In genomic region chr11:45655347-45655756, GRCh38 we compare ENCODE assay signal across 8 cellular contexts. TPM values are rescaled to one million over a fixed set of nuclear protein-coding genes. Genes with fewer than 3 reads are reported as not detected.
DNase-seq lines count a peak whose midpoint lies in the region; ATAC-seq and TF ChIP-seq lines count a peak whose summit lies in the region.

No MANE protein-coding gene starts in this region.

- no peaks in the 10 kb centered on the region for H3K9me3 Mint-ChIP-seq in CD4-positive, CD25-positive, alpha-beta regulatory T cell

- H3K36me3 Mint-ChIP-seq in CD4-positive, CD25-positive, alpha-beta regulatory T cell: no peaks in the 10 kb centered on the region

- H3K36me3 ChIP-seq in CD4-positive, CD25-positive, alpha-beta regulatory T cell (ENCODE audit: control insufficient read depth, insufficient read depth, low read length): no peaks in the 10 kb centered on the region
- H3K36me3 ChIP-seq in kidney epithelial cell (ENCODE audit: control insufficient read depth, insufficient read depth, low read length): no peaks in the 10 kb centered on the region

- DNase-seq in CD4-positive, CD25-positive, alpha-beta regulatory T cell: peak; percentile 19 to 41 (median 38)
- peak; percentile 78 for DNase-seq in H4 (ENCODE audit: low spot score)
- DNase-seq in NCI-H2171 (lab: John Stamatoyannopoulos, UW): peak; percentile 85
- peak; percentile 21 for DNase-seq in activated CD4-positive, CD25-positive, alpha-beta regulatory T cell treated with anti-CD3 and anti-CD28 coated beads, Interleukin-2, amount 50 U/mL, for 16 hours (ENCODE audit: low read depth, low spot score)
- DNase-seq in caudate nucleus (lab: John Stamatoyannopoulos, UW): peak in 54 of 61 donors; percentile 31 to 89 (median 64)
- DNase-seq in kidney epithelial cell (ENCODE audit: low read depth): no peak
- DNase-seq in stimulated activated CD4-positive, alpha-beta T cell treated with anti-CD3 and anti-CD28 coated beads, Interleukin-1b, Interleukin-23, amount 100 ng/mL, for 4 hours (ENCODE audit: low read depth in 2 of 2): peak; percentile 34 to 58

- peaks cover 6% of the 10 kb centered on the region for H3K4me1 ChIP-seq in CD4-positive, CD25-positive, alpha-beta regulatory T cell (ENCODE audit: control insufficient read depth, insufficient read depth, low read length, poor library complexity, severe bottlenecking)

- no peak overlapping the region for H3K4me3 Mint-ChIP-seq in CD4-positive, CD25-positive, alpha-beta regulatory T cell

- no peaks in the 10 kb centered on the region for H3K27me3 ChIP-seq in CD4-positive, CD25-positive, alpha-beta regulatory T cell (ENCODE audit: control insufficient read depth, insufficient read depth, low read length)
- peaks cover 11% of the 10 kb centered on the region for H3K27me3 ChIP-seq in kidney epithelial cell (ENCODE audit: control insufficient read depth, insufficient read depth, low read length)

- H3K4me1 Mint-ChIP-seq in CD4-positive, CD25-positive, alpha-beta regulatory T cell: peaks cover 0 to 7% (median 2%) of the 10 kb centered on the region in 4 donors

- no peak overlapping the region for H3K27ac ChIP-seq in CD4-positive, CD25-positive, alpha-beta regulatory T cell (ENCODE audit: insufficient read depth, low read length, poor library complexity, severe bottlenecking)
- peak overlapping the region; percentile 12 for H3K27ac ChIP-seq in caudate nucleus (ENCODE audit: low read depth, low read length)

- peak; percentile 95 for TF ChIP-seq CTCF in kidney epithelial cell (IDR thresholded peaks at IDR 0.05; ENCODE audit: insufficient read depth, low read length, poor library complexity, severe bottlenecking)

- H3K9me3 ChIP-seq in CD4-positive, CD25-positive, alpha-beta regulatory T cell (ENCODE audit: control insufficient read depth in 2 of 2, low read length in 2 of 2): no peaks in the 10 kb centered on the region

- peak in 1 of 2 donors; percentile 47 for ATAC-seq in CD4-positive, CD25-positive, alpha-beta regulatory T cell (ENCODE audit: low read depth in 2 of 2)
- no peak for ATAC-seq in HG03139 (IDR thresholded peaks at IDR 0.05; ENCODE audit: unreplicated experiment)

- H3K27me3 Mint-ChIP-seq in CD4-positive, CD25-positive, alpha-beta regulatory T cell: peaks cover 24% of the 10 kb centered on the region

- H3K27ac Mint-ChIP-seq in CD4-positive, CD25-positive, alpha-beta regulatory T cell: no peak overlapping the region

- no peak overlapping the region for H3K4me3 ChIP-seq in CD4-positive, CD25-positive, alpha-beta regulatory T cell (ENCODE audit: low read depth, low read length)
- no peak overlapping the region for H3K4me3 ChIP-seq in kidney epithelial cell (ENCODE audit: low read depth, low read length)

RNA-seq across cellular contexts. Expression of gene CHST1, which starts 10.1 kb away (rescaled TPM):
- 0.47 TPM for total RNA-seq in CD4-positive, CD25-positive, alpha-beta regulatory T cell
- under 1 TPM in 1 of 4 donors, not detected in 3; 0.10 TPM for polyA plus RNA-seq in CD4-positive, CD25-positive, alpha-beta regulatory T cell
- total RNA-seq in H4 (2014; rRNA removed; shearing (Covaris generic)): 0.95 and 2.0 TPM in 2 replicates
- total RNA-seq in kidney epithelial cell: 0.88 and 2.3 TPM in 2 replicates
